Comparison of ENCODE assay signal across 8 cellular contexts in the genomic region with DNA sequence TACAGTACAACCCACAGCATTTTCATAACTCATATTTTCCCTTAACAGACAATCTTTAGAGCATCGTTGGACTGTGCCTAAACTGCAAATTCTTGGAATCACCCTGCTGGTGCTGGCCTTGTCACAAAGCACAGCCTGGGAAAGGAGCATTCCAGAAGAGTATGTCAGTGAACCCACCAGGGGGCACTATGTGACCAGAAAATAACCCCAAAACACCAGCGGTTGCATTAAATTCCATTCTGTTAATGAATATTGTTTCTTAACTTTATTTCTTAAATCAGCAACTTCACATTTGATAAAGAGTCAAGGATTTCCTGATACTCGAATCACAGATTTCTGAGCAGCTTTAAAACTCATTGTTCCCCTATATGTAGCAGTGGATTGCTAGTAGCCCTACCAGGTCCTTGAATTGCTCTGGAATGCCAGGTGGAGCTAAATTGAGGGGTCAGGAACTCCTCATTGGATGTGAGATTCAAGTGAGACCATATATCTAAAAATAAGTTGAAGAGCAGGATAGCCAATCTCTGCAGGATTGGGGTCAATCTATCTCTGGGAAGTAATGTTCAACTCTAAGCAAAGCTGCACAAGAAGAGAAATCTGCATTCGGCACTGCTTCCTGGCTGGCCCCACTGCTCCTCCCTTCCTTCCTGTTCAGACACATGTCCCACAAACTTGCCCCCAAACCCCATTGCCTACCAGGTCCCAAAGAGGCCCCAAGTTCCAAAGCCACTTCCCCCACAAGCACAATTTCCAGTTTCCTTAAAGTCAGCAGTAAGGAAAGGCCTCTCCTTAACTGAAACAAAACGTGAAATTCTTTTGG. TPM values are rescaled to one million over a fixed set of nuclear protein-coding genes. Genes with fewer than 3 reads are reported as not detected.
DNase-seq lines count a peak whose midpoint lies in the region; ATAC-seq lines count a peak whose summit lies in the region.

No MANE protein-coding gene starts in this region.

- peak in 12 of 14 donors; percentile 12 to 82 (median 44) for DNase-seq in C1 segment of cervical spinal cord (lab: John Stamatoyannopoulos, UW)
- DNase-seq in H7, result peak; percentile 59
- DNase-seq in NCI-H748 treated with DMSO at 0.1 percent for 48 hours (lab: John Stamatoyannopoulos, UW), result peak; percentile 36
- peak; percentile 56 to 72 for DNase-seq in activated CD4-positive, alpha-beta T cell treated with anti-CD3 and anti-CD28 coated beads, Interleukin-2, amount 50 U/mL, for 48 hours
- DNase-seq in ecto neural progenitor cell (ENCODE audit: low spot score), result peak; percentile 73
- peak; percentile 59 to 63 for DNase-seq in memory B cell (ENCODE audit: low spot score in 2 of 2)
- DNase-seq in stimulated activated CD8-positive, alpha-beta memory T cell treated with anti-CD3 and anti-CD28 coated beads, Interleukin-4, amount 100 ng/mL, for 4 hours (ENCODE audit: low read depth in 2 of 2, low spot score in 1 of 2), result peak; percentile 23 to 49

- H3K36me3 ChIP-seq in H7 (replicated peaks; ENCODE audit: control insufficient read depth, insufficient read depth, low read length), result no peaks in the 10 kb centered on the region

- H3K4me3 Mint-ChIP-seq in memory B cell, result no peak overlapping the region

- no peaks in the 10 kb centered on the region for H3K36me3 Mint-ChIP-seq in memory B cell

- peaks cover 10% of the 10 kb centered on the region for H3K4me1 Mint-ChIP-seq in memory B cell

- no peak overlapping the region for H3K4me3 ChIP-seq in H7 (ENCODE audit: insufficient read depth, low read depth, low read length)

- H3K27me3 ChIP-seq in H7 (ENCODE audit: control insufficient read depth, insufficient read depth, low read length), result no peaks in the 10 kb centered on the region; the same call in 1 of the 2 replicates

- ATAC-seq in memory B cell (ENCODE audit: low read depth), result peak; percentile 65
- no peak for ATAC-seq in HG03521 (IDR thresholded peaks at IDR 0.05; ENCODE audit: unreplicated experiment)

- no peaks in the 10 kb centered on the region for H3K9me3 Mint-ChIP-seq in memory B cell

- H3K27me3 Mint-ChIP-seq in memory B cell, result peaks cover 3% of the 10 kb centered on the region

- no peak overlapping the region for H3K27ac Mint-ChIP-seq in memory B cell

RNA-seq across cellular contexts. Expression of a gene that starts 12.7 kb away (rescaled TPM):
- 47.0 and 60.7 TPM in 2 replicates for total RNA-seq in H7 (2014; rRNA removed; shearing (Covaris generic))
